9 cellular contexts compared by ENCODE assay signal in genomic region chr13:97367427-97367826, GRCh38.
DNase-seq lines count a peak whose midpoint lies in the region; ATAC-seq and TF ChIP-seq lines count a peak whose summit lies in the region.
"Had no signal": no experiment of that assay in that cellular context is flagged by ENCODE, and none has a peak within 500 bp of the region (broad histone marks: within the 10 kb centered on the region; RNA-seq: fewer than 3 reads in every experiment).

No MANE protein-coding gene starts in this region.

- H3K4me3 Mint-ChIP-seq in effector memory CD8-positive, alpha-beta T cell: peak overlapping the region; percentile 18 to 36
- H3K4me3 Mint-ChIP-seq in nephron progenitor cell: peak overlapping the region; percentile 14
- no peak overlapping the region for H3K4me3 Mint-ChIP-seq in activated CD4-positive, alpha-beta T cell treated with anti-CD3 and anti-CD28 coated beads for 36 hours

- peak; percentile 66 for DNase-seq in AG09309 (ENCODE audit: low read depth)
- no peak for DNase-seq in effector memory CD8-positive, alpha-beta T cell
- peak; percentile 21 for DNase-seq in nephron progenitor cell
- DNase-seq in LoVo (ENCODE audit: low spot score): no peak
- DNase-seq in activated CD4-positive, alpha-beta T cell treated with anti-CD3 and anti-CD28 coated beads for 36 hours: no peak
- DNase-seq: activated CD4-positive, CD25-positive, alpha-beta regulatory T cell had no signal

- intact Hi-C loops in activated CD4-positive, alpha-beta T cell treated with anti-CD3 and anti-CD28 coated beads for 36 hours (cut with DNase I, micrococcal nuclease): no loop called here

- no peak overlapping the region; the same call in 1 of the 2 replicates for H3K4me3 ChIP-seq in AG09309 (ENCODE audit: control insufficient read depth, low read depth, low read length)

- TF ChIP-seq CTCF in AG09309 (IDR thresholded peaks at IDR 0.05; ENCODE audit: control insufficient read depth, insufficient read depth, low read depth, low read length, missing control alignments) (no peak), nephron progenitor cell (IDR thresholded peaks at IDR 0.05) (no peak)

- ATAC-seq in HG02885 (IDR thresholded peaks at IDR 0.05; ENCODE audit: poor library complexity, unreplicated experiment) (peak; percentile 34), GM19023 (IDR thresholded peaks at IDR 0.05; ENCODE audit: unreplicated experiment) (no peak), GM19463 (IDR thresholded peaks at IDR 0.05; ENCODE audit: unreplicated experiment) (no peak)
- ATAC-seq in effector memory CD8-positive, alpha-beta T cell (replicated peaks): no peak
- ATAC-seq in activated CD4-positive, alpha-beta T cell treated with anti-CD3 and anti-CD28 coated beads for 36 hours: no peak

- peaks cover 13 to 28% of the 10 kb centered on the region in 2 donors for H3K4me1 Mint-ChIP-seq in effector memory CD8-positive, alpha-beta T cell (ENCODE audit: low read depth in 2 of 2)
- peaks cover 33% of the 10 kb centered on the region for H3K4me1 Mint-ChIP-seq in nephron progenitor cell
- peaks cover 21% of the 10 kb centered on the region for H3K4me1 Mint-ChIP-seq in activated CD4-positive, alpha-beta T cell treated with anti-CD3 and anti-CD28 coated beads for 36 hours

- H3K36me3 Mint-ChIP-seq in effector memory CD8-positive, alpha-beta T cell (ENCODE audit: insufficient read depth): peaks cover 4% of the 10 kb centered on the region
- H3K36me3 Mint-ChIP-seq in nephron progenitor cell (ENCODE audit: low read depth): peaks cover 40% of the 10 kb centered on the region
- H3K36me3 Mint-ChIP-seq in activated CD4-positive, alpha-beta T cell treated with anti-CD3 and anti-CD28 coated beads for 36 hours (ENCODE audit: low read depth): peaks cover 12% of the 10 kb centered on the region

- H3K27me3 Mint-ChIP-seq in effector memory CD8-positive, alpha-beta T cell: no peaks in the 10 kb centered on the region
- H3K27me3 Mint-ChIP-seq in nephron progenitor cell (ENCODE audit: low read depth, poor library complexity): peaks cover 4% of the 10 kb centered on the region
- no peaks in the 10 kb centered on the region for H3K27me3 Mint-ChIP-seq in activated CD4-positive, alpha-beta T cell treated with anti-CD3 and anti-CD28 coated beads for 36 hours

- no peaks in the 10 kb centered on the region for H3K9me3 Mint-ChIP-seq in effector memory CD8-positive, alpha-beta T cell
- no peaks in the 10 kb centered on the region for H3K9me3 Mint-ChIP-seq in nephron progenitor cell
- H3K9me3 Mint-ChIP-seq in activated CD4-positive, alpha-beta T cell treated with anti-CD3 and anti-CD28 coated beads for 36 hours (ENCODE audit: low read depth): no peaks in the 10 kb centered on the region

- H3K27ac Mint-ChIP-seq in effector memory CD8-positive, alpha-beta T cell: peak overlapping the region; percentile 98
- peak overlapping the region; percentile 88 for H3K27ac Mint-ChIP-seq in nephron progenitor cell
- no peak overlapping the region for H3K27ac Mint-ChIP-seq in activated CD4-positive, alpha-beta T cell treated with anti-CD3 and anti-CD28 coated beads for 36 hours

- POLR2A ChIA-PET in activated CD4-positive, alpha-beta T cell treated with anti-CD3 and anti-CD28 coated beads for 36 hours (lab: Charles Lee): no interaction called here

- CTCF ChIA-PET in activated CD4-positive, alpha-beta T cell treated with anti-CD3 and anti-CD28 coated beads for 36 hours (lab: Charles Lee): interaction anchor here (1.0 to 5.7 kb wide), 2 partner anchors 9 to 259 kb away, joined by 3 to 35 read pairs; no protein-coding TSS in a partner anchor

Comparison
In these comparisons a context has a peak if more than half of its experiments do, and no peak if none do; other contexts are left out.
1. DNase-seq: peak in AG09309 (single experiment) and nephron progenitor cell (single experiment); none in effector memory CD8-positive, alpha-beta T cell (0 of 3), LoVo (single experiment) and activated CD4-positive, alpha-beta T cell treated with anti-CD3 and anti-CD28 coated beads for 36 hours (single experiment).